Comparison of ENCODE assay signal across 25 cellular contexts in genomic region chr1:179825798-179826460, GRCh38. TPM values are rescaled to one million over a fixed set of nuclear protein-coding genes. Genes with fewer than 3 reads are reported as not detected.
DNase-seq lines count a peak whose midpoint lies in the region; ATAC-seq and TF ChIP-seq lines count a peak whose summit lies in the region.
"Had no signal": no experiment of that assay in that cellular context is flagged by ENCODE, and none has a peak within 500 bp of the region (broad histone marks: within the 10 kb centered on the region; RNA-seq: fewer than 3 reads in every experiment).

No MANE protein-coding gene starts in this region.

- no peak overlapping the region for H3K4me3 Mint-ChIP-seq in chondrocyte (ENCODE audit: unreplicated experiment)
- H3K4me3 Mint-ChIP-seq in natural killer cell treated with Interleukin-12 subunit alpha and Interleukin-12 subunit beta and Interleukin-15 and Interleukin-18, amount 100 ng/mL, for 72 hours = no peak overlapping the region
- H3K4me3 Mint-ChIP-seq: activated CD4-positive, alpha-beta memory T cell treated with anti-CD3 and anti-CD28 coated beads for 36 hours; B cell; CD8-positive, alpha-beta T cell; naive thymus-derived CD8-positive, alpha-beta T cell; T-helper 1 cell treated with Interleukin-12 subunit alpha and Interleukin-12 subunit beta and Interleukin-4 antibody, amounts not matched to agents 30 μg/mL and 1 μg/mL, for 36 hours had no signal

- intact Hi-C loops in Right ventricle myocardium superior (cut with DNase I) = no loop called here
- intact Hi-C loops in left cardiac atrium (cut with DNase I) = no loop called here

- no peaks in the 10 kb centered on the region for H3K4me1 Mint-ChIP-seq in chondrocyte (ENCODE audit: low read depth)
- peaks cover 3 to 7% of the 10 kb centered on the region in 2 donors for H3K4me1 Mint-ChIP-seq in natural killer cell treated with Interleukin-12 subunit alpha and Interleukin-12 subunit beta and Interleukin-15 and Interleukin-18, amount 100 ng/mL, for 72 hours (ENCODE audit: low read depth in 2 of 2)
- H3K4me1 Mint-ChIP-seq: B cell had no signal

- no peaks in the 10 kb centered on the region for H3K9me3 Mint-ChIP-seq in chondrocyte (ENCODE audit: low read depth)
- no peaks in the 10 kb centered on the region for H3K9me3 Mint-ChIP-seq in natural killer cell treated with Interleukin-12 subunit alpha and Interleukin-12 subunit beta and Interleukin-15 and Interleukin-18, amount 100 ng/mL, for 72 hours
- H3K9me3 Mint-ChIP-seq: activated CD4-positive, alpha-beta memory T cell treated with anti-CD3 and anti-CD28 coated beads for 36 hours; activated naive CD4-positive, alpha-beta T cell treated with anti-CD3 and anti-CD28 coated beads, Interleukin-2, amount 50 U/mL, for 72 hours; CD8-positive, alpha-beta T cell; naive thymus-derived CD8-positive, alpha-beta T cell; T-helper 1 cell treated with Interleukin-12 subunit alpha and Interleukin-12 subunit beta and Interleukin-4 antibody, amounts not matched to agents 30 μg/mL and 1 μg/mL, for 36 hours had no signal

- H3K27ac Mint-ChIP-seq in chondrocyte (ENCODE audit: unreplicated experiment) = no peak overlapping the region
- no peak overlapping the region for H3K27ac Mint-ChIP-seq in natural killer cell treated with Interleukin-12 subunit alpha and Interleukin-12 subunit beta and Interleukin-15 and Interleukin-18, amount 100 ng/mL, for 72 hours
- H3K27ac Mint-ChIP-seq: activated CD4-positive, alpha-beta memory T cell treated with anti-CD3 and anti-CD28 coated beads for 36 hours; activated naive CD4-positive, alpha-beta T cell treated with anti-CD3 and anti-CD28 coated beads, Interleukin-2, amount 50 U/mL, for 72 hours; B cell; CD8-positive, alpha-beta T cell; T-helper 1 cell treated with Interleukin-12 subunit alpha and Interleukin-12 subunit beta and Interleukin-4 antibody, amounts not matched to agents 30 μg/mL and 1 μg/mL, for 36 hours had no signal

- H3K36me3 Mint-ChIP-seq in chondrocyte (ENCODE audit: low read depth) = no peaks in the 10 kb centered on the region
- H3K36me3 Mint-ChIP-seq in natural killer cell treated with Interleukin-12 subunit alpha and Interleukin-12 subunit beta and Interleukin-15 and Interleukin-18, amount 100 ng/mL, for 72 hours = no peaks in the 10 kb centered on the region
- H3K36me3 Mint-ChIP-seq: activated CD4-positive, alpha-beta memory T cell treated with anti-CD3 and anti-CD28 coated beads for 36 hours; activated naive CD4-positive, alpha-beta T cell treated with anti-CD3 and anti-CD28 coated beads, Interleukin-2, amount 50 U/mL, for 72 hours; CD8-positive, alpha-beta T cell; naive thymus-derived CD8-positive, alpha-beta T cell had no signal

- ATAC-seq in Right ventricle myocardium superior (ENCODE audit: poor library complexity) (peak; percentile 16), left cardiac atrium (no peak), GM19455 (IDR thresholded peaks at IDR 0.05; ENCODE audit: unreplicated experiment) (no peak)
- ATAC-seq in natural killer cell treated with Interleukin-12 subunit alpha and Interleukin-12 subunit beta and Interleukin-15 and Interleukin-18, amount 100 ng/mL, for 72 hours = no peak
- ATAC-seq: CD8-positive, alpha-beta T cell; left lung; naive thymus-derived CD8-positive, alpha-beta T cell had no signal

- TF ChIP-seq CTCF in chondrocyte (IDR thresholded peaks at IDR 0.05) = no peak

- no peak for DNase-seq in Right ventricle myocardium superior
- no peak for DNase-seq in left cardiac atrium
- DNase-seq in chondrocyte (ENCODE audit: low spot score) = peak; percentile 70
- peak; percentile 32 for DNase-seq in natural killer cell treated with Interleukin-12 subunit alpha and Interleukin-12 subunit beta and Interleukin-15 and Interleukin-18, amount 100 ng/mL, for 72 hours (ENCODE audit: low spot score)
- DNase-seq in ureter (ENCODE audit: low spot score) = peak; percentile 30
- no peak for DNase-seq in NCI-H1048 (lab: John Stamatoyannopoulos, UW)
- no peak for DNase-seq in activated CD4-positive, alpha-beta T cell treated with anti-CD3 and anti-CD28 coated beads for 4 hours
- DNase-seq: ACHN; activated CD4-positive, alpha-beta memory T cell treated with anti-CD3 and anti-CD28 coated beads for 36 hours; activated effector memory CD4-positive, alpha-beta T cell treated with Interleukin-2 at 50 U/mL for 16 hours; activated T-cell treated with anti-CD3 and anti-CD28 coated beads for 4 hours; effector CD8-positive, alpha-beta T cell; glutamatergic neuron; left lung; naive thymus-derived CD8-positive, alpha-beta T cell; NCI-H146; NCI-H2107; small intestine; stimulated activated naive CD4-positive, alpha-beta T cell; thyroid gland had no signal

- H3K27me3 Mint-ChIP-seq in chondrocyte (ENCODE audit: low read depth) = no peaks in the 10 kb centered on the region
- peaks cover 0 to 7% of the 10 kb centered on the region in 2 donors for H3K27me3 Mint-ChIP-seq in natural killer cell treated with Interleukin-12 subunit alpha and Interleukin-12 subunit beta and Interleukin-15 and Interleukin-18, amount 100 ng/mL, for 72 hours
- H3K27me3 Mint-ChIP-seq: activated CD4-positive, alpha-beta memory T cell treated with anti-CD3 and anti-CD28 coated beads for 36 hours had no signal

RNA-seq across cellular contexts. Expression of gene TOR1AIP2, which starts 51.7 kb away (rescaled TPM):
- total RNA-seq in Right ventricle myocardium superior = 42.8 TPM
- 10 to 100 TPM; 40.8 to 55.7 TPM for total RNA-seq in left cardiac atrium
- 85.2 to 98.5 TPM (median 85.8 TPM) in 3 replicates for total RNA-seq in chondrocyte
- 10 to 100 TPM; 60.5 to 75.2 TPM for total RNA-seq in natural killer cell treated with Interleukin-12 subunit alpha and Interleukin-12 subunit beta and Interleukin-15 and Interleukin-18, amount 100 ng/mL, for 72 hours
- total RNA-seq in ureter = 67.1 TPM

RNA-seq across cellular contexts. Expression of gene TOR1AIP1, which starts 56.2 kb away (rescaled TPM):
- total RNA-seq in Right ventricle myocardium superior (35.3 TPM), left cardiac atrium (10 to 100 TPM; 48.3 to 50.4 TPM), chondrocyte (42.1 to 61.2 TPM (median 42.6 TPM) in 3 replicates), ureter (51.5 TPM)
- total RNA-seq in natural killer cell treated with Interleukin-12 subunit alpha and Interleukin-12 subunit beta and Interleukin-15 and Interleukin-18, amount 100 ng/mL, for 72 hours = 10 to 100 TPM; 73.1 to 84.0 TPM

Comparison
In these comparisons a context has a peak if more than half of its experiments do, and no peak if none do; other contexts are left out.
1. DNase-seq: peak in chondrocyte (single experiment), natural killer cell treated with Interleukin-12 subunit alpha and Interleukin-12 subunit beta and Interleukin-15 and Interleukin-18, amount 100 ng/mL, for 72 hours (single experiment) and ureter (single experiment); none in Right ventricle myocardium superior (single experiment), left cardiac atrium (single experiment), NCI-H1048 (single experiment) and activated CD4-positive, alpha-beta T cell treated with anti-CD3 and anti-CD28 coated beads for 4 hours (0 of 2).